Comparison of ENCODE assay signal across 9 cellular contexts in the genomic region with DNA sequence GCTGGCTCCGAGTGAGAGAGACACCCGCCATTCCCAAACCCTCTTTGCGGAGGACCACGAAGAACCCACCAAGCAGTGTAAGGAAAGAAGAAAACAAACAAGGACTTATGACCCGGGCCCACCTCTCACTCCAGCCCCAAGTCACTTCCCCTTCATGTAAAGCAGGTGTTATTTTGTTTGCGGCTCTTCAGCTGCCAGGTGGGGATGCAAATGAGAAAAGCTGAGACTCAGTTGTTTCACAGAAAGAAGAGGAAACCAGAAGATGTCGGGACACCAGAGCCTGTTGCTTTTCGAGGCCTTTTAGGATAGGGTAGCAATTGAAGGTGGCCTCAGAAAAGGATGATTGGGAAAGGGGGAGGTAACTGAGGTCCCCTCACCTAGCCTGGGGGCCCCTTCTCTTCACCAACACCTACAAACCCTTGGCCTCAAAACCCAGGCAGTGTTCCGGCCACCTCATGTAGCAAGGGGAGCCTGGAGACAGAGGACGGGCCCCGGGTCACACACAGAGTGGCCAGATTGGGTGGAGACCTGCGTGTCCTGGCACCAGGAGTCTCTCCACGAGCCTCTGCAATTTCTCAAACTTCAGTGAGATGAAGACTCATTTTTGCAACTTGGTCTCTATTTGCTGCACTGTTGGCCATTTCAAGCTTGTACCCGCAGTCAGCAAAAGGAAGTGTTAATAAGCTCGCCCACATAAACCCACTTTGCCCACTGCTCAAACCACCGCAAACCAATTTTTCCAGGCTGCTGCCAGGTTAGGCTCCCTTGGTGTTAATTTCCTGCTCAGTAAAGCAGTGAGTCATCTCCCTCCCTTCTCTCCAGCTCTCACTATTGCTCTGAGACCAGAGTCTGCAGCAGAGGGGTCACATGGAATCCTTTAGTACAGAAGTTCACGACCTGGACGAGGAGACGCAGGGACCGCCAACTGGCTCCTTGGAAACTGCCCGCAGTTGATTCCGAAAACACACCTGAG. TPM values are rescaled to one million over a fixed set of nuclear protein-coding genes. Genes with fewer than 3 reads are reported as not detected.
DNase-seq lines count a peak whose midpoint lies in the region; ATAC-seq, FAIRE-seq and TF ChIP-seq lines count a peak whose summit lies in the region.
"Had no signal": no experiment of that assay in that cellular context is flagged by ENCODE, and none has a peak within 500 bp of the region (broad histone marks: within the 10 kb centered on the region; RNA-seq: fewer than 3 reads in every experiment).

No MANE protein-coding gene starts in this region.

- no peak for TF ChIP-seq POLR2A in endothelial cell of umbilical vein (IDR thresholded peaks at IDR 0.05; ENCODE audit: low read depth, low read length)

- no peaks in the 10 kb centered on the region for H3K36me3 ChIP-seq in endothelial cell of umbilical vein (ENCODE audit: control insufficient read depth in 2 of 2, extremely low read depth in 1 of 2, insufficient read depth in 2 of 2, low read length in 2 of 2)
- H3K36me3 ChIP-seq in PC-9 (ENCODE audit: low read depth) = no peaks in the 10 kb centered on the region

- H3K4me3 ChIP-seq in GM12864 (ENCODE audit: low read depth, low read length) (no peak overlapping the region), endothelial cell of umbilical vein (replicated peaks in 1 of 3; ENCODE audit: insufficient read depth in 1 of 3, low read depth in 1 of 3, low read length in 3 of 3) (no peak overlapping the region), PC-9 (no peak overlapping the region)

- H3K4me1 Mint-ChIP-seq in mesothelial cell of epicardium = peaks cover 19% of the 10 kb centered on the region

- no peak for TF ChIP-seq CTCF in GM12864 (IDR thresholded peaks at IDR 0.05; ENCODE audit: low read depth, low read length, missing control alignments)
- no peak for TF ChIP-seq CTCF in endothelial cell of umbilical vein (IDR thresholded peaks at IDR 0.05; ENCODE audit: extremely low read depth in 1 of 2, insufficient read depth in 1 of 2, low read depth in 1 of 2, low read length in 2 of 2)
- TF ChIP-seq CTCF in PC-9 (conservative IDR thresholded peaks at IDR 0.05) = no peak
- no peak for TF ChIP-seq CTCF in mesothelial cell of epicardium (IDR thresholded peaks at IDR 0.05; ENCODE audit: unreplicated experiment)

- H3K9ac ChIP-seq in endothelial cell of umbilical vein (replicated peaks; ENCODE audit: extremely low read depth, insufficient read depth, low read length) = no peak overlapping the region

- H3K27me3 Mint-ChIP-seq in mesothelial cell of epicardium (ENCODE audit: low read depth) = peaks cover 55% of the 10 kb centered on the region

- no peak overlapping the region for H3K4me3 Mint-ChIP-seq in mesothelial cell of epicardium

- H3K9me2 ChIP-seq in PC-9 (ENCODE audit: insufficient read depth) = no peaks in the 10 kb centered on the region

- H3K27me3 ChIP-seq in endothelial cell of umbilical vein (ENCODE audit: control insufficient read depth in 2 of 2, insufficient read depth in 2 of 2, low read length in 2 of 2) (peaks cover 5 to 6% of the 10 kb centered on the region in 2 experiments), PC-9 (ENCODE audit: insufficient read depth, low read depth) (peaks cover 33% of the 10 kb centered on the region)

- no peak overlapping the region for H2AFZ ChIP-seq in endothelial cell of umbilical vein (ENCODE audit: low read depth, low read length)
- H2AFZ ChIP-seq in PC-9 = no peak overlapping the region

- H3K4me1 ChIP-seq in endothelial cell of umbilical vein (ENCODE audit: control insufficient read depth, extremely low read depth, insufficient read depth, low read length) (no peaks in the 10 kb centered on the region), PC-9 (replicated peaks; ENCODE audit: insufficient read depth) (no peaks in the 10 kb centered on the region)

- peaks cover 14% of the 10 kb centered on the region for H3K9me3 Mint-ChIP-seq in mesothelial cell of epicardium

- H4K20me1 ChIP-seq in endothelial cell of umbilical vein (replicated peaks; ENCODE audit: control insufficient read depth, extremely low read depth, insufficient read depth, low read length) = no peaks in the 10 kb centered on the region
- H4K20me1 ChIP-seq in PC-9 (ENCODE audit: insufficient read depth) = no peaks in the 10 kb centered on the region

- H3K27ac ChIP-seq in endothelial cell of umbilical vein (ENCODE audit: insufficient read depth, low read depth, low read length) = no peak overlapping the region
- no peak overlapping the region for H3K27ac ChIP-seq in PC-9

- BruUV-seq in endothelial cell of umbilical vein (replicated peaks; lab: Mats Ljungman, UMichigan) = no TSS peak
- BruUV-seq in PC-9 (replicated peaks; lab: Mats Ljungman, UMichigan) = no TSS peak

- no peaks in the 10 kb centered on the region for H3K9me1 ChIP-seq in endothelial cell of umbilical vein (replicated peaks; ENCODE audit: control insufficient read depth, extremely low read depth, insufficient read depth, low read length)

- POLR2A ChIA-PET in endothelial cell of umbilical vein (lab: Charles Lee) = no interaction called here
- POLR2A ChIA-PET in PC-9 (lab: Charles Lee; ENCODE audit: unreplicated experiment) = no interaction called here

- FAIRE-seq in endothelial cell of umbilical vein (lab: Jason Lieb, UNC) = no peak
- FAIRE-seq: colon had no signal

- peak; percentile 74 for ATAC-seq in GM19351 (IDR thresholded peaks at IDR 0.05; ENCODE audit: unreplicated experiment)
- ATAC-seq in HG03159 (IDR thresholded peaks at IDR 0.05; ENCODE audit: unreplicated experiment) = peak; percentile 72
- ATAC-seq in HG03571 (IDR thresholded peaks at IDR 0.05; ENCODE audit: unreplicated experiment) = no peak

- no peaks in the 10 kb centered on the region for H3K36me3 Mint-ChIP-seq in mesothelial cell of epicardium

- H3K4me2 ChIP-seq in endothelial cell of umbilical vein (ENCODE audit: insufficient read depth, low read length) (no peak overlapping the region), PC-9 (no peak overlapping the region)

- dilution Hi-C loops in endothelial cell of umbilical vein (cut with MboI; ENCODE audit: extremely low pct_ligation_motif_present, low sequenced_read_pairs) = no loop called here

- H3F3A ChIP-seq in PC-9 (ENCODE audit: insufficient read depth, low read depth) = no peaks in the 10 kb centered on the region

- no peaks in the 10 kb centered on the region for H3K79me2 ChIP-seq in endothelial cell of umbilical vein (ENCODE audit: control insufficient read depth, insufficient read depth, low read length)
- no peaks in the 10 kb centered on the region for H3K79me2 ChIP-seq in PC-9 (ENCODE audit: low read depth)

- DNase-seq in GM12864 (ENCODE audit: low read depth) (peak; percentile 49), endothelial cell of umbilical vein (ENCODE audit: low read depth, low spot score) (no peak), PC-9 (no peak), mesothelial cell of epicardium (ENCODE audit: low spot score in 2 of 2, unreplicated experiment in 2 of 2) (no peak), H4 (ENCODE audit: low spot score) (no peak)

- no peak overlapping the region for H3K27ac Mint-ChIP-seq in mesothelial cell of epicardium

- H3K9me3 ChIP-seq in endothelial cell of umbilical vein (replicated peaks; ENCODE audit: control insufficient read depth, insufficient read depth, low read length) (no peaks in the 10 kb centered on the region), PC-9 (ENCODE audit: insufficient read depth, low read depth) (peaks cover 7% of the 10 kb centered on the region; the same call in 1 of the 2 replicates)

- intact Hi-C loops in endothelial cell of umbilical vein (cut with micrococcal nuclease) = loop anchor here (1.0 to 2.0 kb wide), 6 partner anchors 19 to 275 kb away; no protein-coding TSS in a partner anchor
- intact Hi-C loops in PC-9 (cut with micrococcal nuclease; ENCODE audit: unreplicated experiment) = loop anchor here (1.0 to 2.0 kb wide), 7 partner anchors 20 to 275 kb away; no protein-coding TSS in a partner anchor

- CTCF ChIA-PET in endothelial cell of umbilical vein (lab: Charles Lee) = interaction anchor here (0.6 to 1.9 kb wide), 49 partner anchors 9 to 529 kb away, joined by 3 to 29 read pairs (median 4); partner anchors contain the start of genes CHPF2 and REPIN1
- CTCF ChIA-PET in PC-9 (lab: Charles Lee) = interaction anchor here (0.6 to 1.3 kb wide), 8 partner anchors 14 to 155 kb away, joined by 3 to 5 read pairs (median 4); no protein-coding TSS in a partner anchor

TF ChIP-seq in endothelial cell of umbilical vein, 7 proteins besides CTCF, POLR2A, EP300 and RAD21:
- TF ChIP-seq EZH2 (IDR thresholded peaks at IDR 0.05; ENCODE audit: borderline replicate concordance, low read depth, low read length, severe bottlenecking) (peak; percentile 45), GATA2 (IDR thresholded peaks at IDR 0.05; ENCODE audit: insufficient read depth, insufficient read length, low read depth, low read length) (no peak)
TF ChIP-seq in endothelial cell of umbilical vein: peak in this region for 1.

RNA-seq across cellular contexts. Expression of gene AOC1, which starts 45.5 kb away (rescaled TPM):
- total RNA-seq in endothelial cell of umbilical vein (not detected in 2 replicates), PC-9 (2021) (11.4 and 13.1 TPM in 2 replicates), mesothelial cell of epicardium (not detected in 3 replicates)
- polyA plus RNA-seq in endothelial cell of umbilical vein = not detected in 2 replicates
- polyA plus RNA-seq in endothelial cell of umbilical vein (2011; cell fraction: cytosol; rRNA removed) = not detected in 2 replicates
- not detected in 2 replicates for polyA plus RNA-seq in endothelial cell of umbilical vein (2011; cell fraction: nucleus; rRNA removed)
- not detected in 2 replicates for polyA plus RNA-seq in endothelial cell of umbilical vein (2012)
- not detected in 2 replicates for polyA minus RNA-seq in endothelial cell of umbilical vein
- not detected for polyA minus RNA-seq in endothelial cell of umbilical vein (2011; cell fraction: cytosol; rRNA and poly(A)+ RNA removed)
- not detected in 2 replicates for polyA minus RNA-seq in endothelial cell of umbilical vein (2011; cell fraction: nucleus; rRNA and poly(A)+ RNA removed)
- 0.31 TPM in 1 of 2 replicates, not detected in the other for total RNA-seq in H4 (2014; rRNA removed; shearing (Covaris generic))
